8 cellular contexts compared by ENCODE assay signal in the genomic region with DNA sequence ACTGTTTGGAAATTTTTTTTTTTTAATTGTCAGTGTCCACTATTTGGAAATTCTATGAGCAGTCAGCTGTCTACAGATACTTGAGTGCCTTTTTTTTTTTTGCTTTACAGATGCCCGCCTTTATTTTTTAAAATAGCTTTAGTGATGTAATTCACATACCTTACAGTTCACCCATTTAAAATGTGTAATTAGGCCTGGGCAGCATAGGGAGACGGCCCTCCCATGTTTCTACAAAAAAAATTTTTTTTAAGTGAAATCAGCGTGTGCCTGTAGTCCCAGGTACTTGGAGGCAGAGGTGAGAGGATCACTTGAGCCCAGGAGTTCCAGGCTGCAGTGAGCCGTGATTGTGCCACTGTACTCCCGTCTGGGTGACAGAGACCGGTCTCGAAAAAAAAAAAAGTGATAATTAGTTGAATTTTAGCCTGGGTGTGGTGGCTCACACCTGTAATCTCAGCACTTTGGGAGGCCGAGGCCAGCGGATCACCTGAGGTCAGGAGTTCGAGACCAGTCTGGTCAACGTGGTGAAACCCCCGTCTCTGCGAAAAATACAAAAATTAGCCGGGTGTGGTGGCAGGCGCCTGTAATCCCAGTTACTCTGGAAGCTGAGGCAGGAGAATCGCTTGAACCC. TPM values are rescaled to one million over a fixed set of nuclear protein-coding genes. Genes with fewer than 3 reads are reported as not detected.
A peak's percentile ranks its signal among the peaks of the same experiment; 100 is the strongest.
DNase-seq lines count a peak whose midpoint lies in the region; ATAC-seq and TF ChIP-seq lines count a peak whose summit lies in the region.

No MANE protein-coding gene starts in this region.

- TF ChIP-seq POLR2A in heart left ventricle (IDR thresholded peaks at IDR 0.05) (no peak), body of pancreas (IDR thresholded peaks at IDR 0.05) (no peak), uterus (IDR thresholded peaks at IDR 0.05) (no peak)

- TF ChIP-seq CTCF in heart left ventricle (IDR thresholded peaks at IDR 0.05), result no peak
- TF ChIP-seq CTCF in body of pancreas (IDR thresholded peaks at IDR 0.05), result no peak
- TF ChIP-seq CTCF in lower lobe of right lung (IDR thresholded peaks at IDR 0.05), result no peak
- TF ChIP-seq CTCF in uterus (IDR thresholded peaks at IDR 0.05), result no peak

- no peaks in the 10 kb centered on the region for H3K27me3 ChIP-seq in heart left ventricle
- H3K27me3 ChIP-seq in body of pancreas, result no peaks in the 10 kb centered on the region
- no peaks in the 10 kb centered on the region for H3K27me3 ChIP-seq in lower lobe of right lung (ENCODE audit: low read depth)
- H3K27me3 ChIP-seq in uterus, result no peaks in the 10 kb centered on the region

- H3K4me3 ChIP-seq in heart left ventricle, result peak overlapping the region; percentile 30 to 96 (median 86)
- H3K4me3 ChIP-seq in body of pancreas, result no peak overlapping the region
- peak overlapping the region; percentile 81 for H3K4me3 ChIP-seq in lower lobe of right lung
- peak overlapping the region in 1 of 2 donors; percentile 56 for H3K4me3 ChIP-seq in uterus

- H3K27ac ChIP-seq in heart left ventricle, result peak overlapping the region; percentile 96 to 100 (median 98)
- peak overlapping the region in 3 of 4 donors; percentile 96 to 99 (median 96) for H3K27ac ChIP-seq in body of pancreas
- peak overlapping the region; percentile 99 for H3K27ac ChIP-seq in lower lobe of right lung
- H3K27ac ChIP-seq in uterus, result peak overlapping the region; percentile 94 to 100

- H3K4me1 ChIP-seq in heart left ventricle (peaks cover 0 to 27% (median 20%) of the 10 kb centered on the region in 12 donors), body of pancreas (peaks cover 26% of the 10 kb centered on the region), lower lobe of right lung (peaks cover 23% of the 10 kb centered on the region), uterus (peaks cover 14% of the 10 kb centered on the region in 2 donors)

- no peaks in the 10 kb centered on the region for H3K9me3 ChIP-seq in heart left ventricle
- H3K9me3 ChIP-seq in body of pancreas, result no peaks in the 10 kb centered on the region
- H3K9me3 ChIP-seq in lower lobe of right lung, result no peaks in the 10 kb centered on the region
- no peaks in the 10 kb centered on the region for H3K9me3 ChIP-seq in uterus

- intact Hi-C loops in heart left ventricle (cut with DNase I), result loop anchor here in 4 of 10 donors (5.0 to 10.0 kb wide), 6 partner anchors 110 to 495 kb away; a partner anchor contains a TSS
- intact Hi-C loops in left ventricle myocardium superior (cut with micrococcal nuclease), result no loop called here
- intact Hi-C loops in body of pancreas (cut with DNase I), result no loop called here
- intact Hi-C loops in lower lobe of right lung (cut with DNase I), result no loop called here
- intact Hi-C loops in uterus (cut with DNase I; ENCODE audit: low total_unique reads), result no loop called here

- DNase-seq in heart left ventricle (no peak), left ventricle myocardium superior (no peak), body of pancreas (no peak), lower lobe of right lung (no peak), uterus (no peak), superior temporal gyrus (ENCODE audit: extremely low spot score) (no peak)
- no peak for DNase-seq in central memory CD4-positive, alpha-beta T cell

- H3K36me3 ChIP-seq in heart left ventricle (no peaks in the 10 kb centered on the region), body of pancreas (replicated peaks in 1 of 2; ENCODE audit: insufficient read depth in 1 of 2, low read depth in 2 of 2) (no peaks in the 10 kb centered on the region), lower lobe of right lung (no peaks in the 10 kb centered on the region), uterus (no peaks in the 10 kb centered on the region)

- 82 to 85% (median 83%) methylated on average over 16 of the region's 16 CpGs for WGBS in heart left ventricle, 4 donors
- 79 to 88% methylated on average over 16 of the region's 16 CpGs for WGBS in body of pancreas, 2 donors

- ATAC-seq in heart left ventricle, result no peak
- ATAC-seq in left ventricle myocardium superior, result no peak
- no peak for ATAC-seq in body of pancreas
- ATAC-seq in lower lobe of right lung, result no peak
- ATAC-seq in HG02973 (IDR thresholded peaks at IDR 0.05; ENCODE audit: unreplicated experiment), result no peak

RNA-seq across cellular contexts. Expression of a gene that starts 1.5 kb away (rescaled TPM):
- total RNA-seq in heart left ventricle (10 to 100 TPM; 16.8 to 32.3 (median 22.0) TPM), left ventricle myocardium superior (22.4 TPM), body of pancreas (10 to 100 TPM; 15.8 to 20.1 TPM), lower lobe of right lung (34.0 TPM), uterus (100 to 1,000 TPM in 1 of 4 donors, 10 to 100 TPM in 3; 41.6 to 144 (median 44.3) TPM)
- polyA plus RNA-seq in heart left ventricle, result 10 to 100 TPM in 1 of 2 donors, 1 to 10 TPM in 1; 7.9 to 23.3 TPM

Comparison
In these comparisons a context has a peak if more than half of its experiments do, and no peak if none do; other contexts are left out.
1. H3K4me3 ChIP-seq: peak in heart left ventricle (12 of 12) and lower lobe of right lung (single experiment); none in body of pancreas (0 of 2).
2. Peak in every context shown above with its lines, with median percentiles within 50 percentile points of each other: H3K27ac ChIP-seq.